Comparison of ENCODE assay signal across 7 cellular contexts in genomic region chr1:221978631-221979334, GRCh38.
DNase-seq lines count a peak whose midpoint lies in the region; ATAC-seq and TF ChIP-seq lines count a peak whose summit lies in the region.
"Not testable (repeated sequence)": the region's sequence is repeated elsewhere in the genome, so short reads cannot be mapped to it uniquely, and the experiment has no call there.

No MANE protein-coding gene starts in this region.

- peak; percentile 58 for ATAC-seq in WTC11

- TF ChIP-seq CTCF in Loucy (conservative IDR thresholded peaks at IDR 0.05; ENCODE audit: low read length); WTC11 (IDR thresholded peaks at IDR 0.05); endodermal cell (conservative IDR thresholded peaks at IDR 0.05): not testable (repeated sequence)

- H3K27me3 Mint-ChIP-seq in WTC11 (ENCODE audit: low read depth); endodermal cell (ENCODE audit: insufficient read depth): not testable (repeated sequence)

- peak; percentile 21 for DNase-seq in COLO829 (ENCODE audit: low spot score)
- DNase-seq in WTC11 (ENCODE audit: low spot score), result peak; percentile 25
- peak; percentile 89 for DNase-seq in endodermal cell

- 73 to 80% methylated on average over 2 to 8 of the region's 9 CpGs for WGBS in endodermal cell (ENCODE audit: insufficient coverage in 1 of 2, insufficient read length in 1 of 2), 2 experiments

- H3K4me1 ChIP-seq in ES-I3 (ENCODE audit: insufficient read depth, low read length), result peaks cover 21% of the 10 kb centered on the region
- not testable (repeated sequence) for H3K4me1 ChIP-seq in HUES48 (ENCODE audit: control insufficient read depth, insufficient read depth, low read length); Loucy (ENCODE audit: insufficient read depth, low read length, poor library complexity, severe bottlenecking); endodermal cell (ENCODE audit: control insufficient read depth, insufficient read depth, low read length)
- H3K4me1 ChIP-seq in iPS-18a (ENCODE audit: control insufficient read depth, low read depth, low read length), result peaks cover 14% of the 10 kb centered on the region

- POLR2A ChIA-PET in WTC11 (lab: Charles Lee), result not testable (repeated sequence)

- not testable (repeated sequence) for H3K9me2 ChIP-seq in Loucy (replicated peaks; ENCODE audit: low read depth, low read length)

- CTCF ChIA-PET in WTC11 (lab: Charles Lee), result interaction anchor here (0.6 to 1.8 kb wide), 8 partner anchors 13 to 263 kb away, joined by 3 to 10 read pairs (median 4); partner anchors contain the start of gene DUSP10

- H3K9ac ChIP-seq in ES-I3 (ENCODE audit: low read depth, low read length) (peak overlapping the region; percentile 70), Loucy (ENCODE audit: low read depth, low read length, poor library complexity, severe bottlenecking) (peak overlapping the region; percentile 10)
- not testable (repeated sequence) for H3K9ac ChIP-seq in HUES48 (ENCODE audit: low read depth, low read length); endodermal cell (ENCODE audit: extremely low read depth, low read length, poor library complexity, severe bottlenecking); iPS-18a (ENCODE audit: low read length)

- H3F3A ChIP-seq in Loucy (ENCODE audit: low read depth), result not testable (repeated sequence)

- H3K36me3 ChIP-seq in ES-I3 (ENCODE audit: insufficient read depth, low read length); HUES48 (ENCODE audit: control insufficient read depth, insufficient read depth, low read length); Loucy (ENCODE audit: insufficient read depth, low read length); iPS-18a (ENCODE audit: control insufficient read depth, low read depth, low read length): not testable (repeated sequence)
- peaks cover 21% of the 10 kb centered on the region for H3K36me3 ChIP-seq in endodermal cell (ENCODE audit: control insufficient read depth, insufficient read depth, low read length)

- H3K79me2 ChIP-seq in Loucy (ENCODE audit: insufficient read depth, low read length), result not testable (repeated sequence)

- peak overlapping the region; percentile 14 for H3K4me2 ChIP-seq in Loucy (ENCODE audit: low read depth, low read length, poor library complexity, severe bottlenecking)

- H3K4me3 Mint-ChIP-seq in WTC11, result 0 out of 2 replicates have a peak overlapping the region, but pooled peaks have one; percentile 8
- H3K4me3 Mint-ChIP-seq in endodermal cell, result not testable (repeated sequence)

- H3K27me3 ChIP-seq in HUES48 (ENCODE audit: control insufficient read depth, insufficient read depth, low read length); Loucy (ENCODE audit: insufficient read depth, low read length, poor library complexity, severe bottlenecking); endodermal cell (ENCODE audit: control insufficient read depth, insufficient read depth, low read length, poor library complexity, severe bottlenecking); iPS-18a (ENCODE audit: control insufficient read depth, insufficient read depth, low read length): not testable (repeated sequence)

- peaks cover 62% of the 10 kb centered on the region for H3K4me1 Mint-ChIP-seq in WTC11
- H3K4me1 Mint-ChIP-seq in endodermal cell, result peaks cover 62% of the 10 kb centered on the region

- H4K20me1 ChIP-seq in Loucy (ENCODE audit: insufficient read depth, low read length, poor library complexity, severe bottlenecking), result not testable (repeated sequence)

- H3K36me3 Mint-ChIP-seq in WTC11 (peaks cover 11% of the 10 kb centered on the region; the same call in 1 of the 2 replicates), endodermal cell (ENCODE audit: low read depth) (peaks cover 54% of the 10 kb centered on the region)

- not testable (repeated sequence) for H3K4me3 ChIP-seq in HUES48 (ENCODE audit: low read depth, low read length); Loucy (ENCODE audit: low read length, poor library complexity, severe bottlenecking); endodermal cell (ENCODE audit: low read length); iPS-18a (ENCODE audit: low read length)

- H3K27ac ChIP-seq in HUES48 (ENCODE audit: low read depth, low read length) (peak overlapping the region; percentile 72), iPS-18a (ENCODE audit: low read length) (peak overlapping the region; percentile 13)
- H3K27ac ChIP-seq in endodermal cell (ENCODE audit: low read depth, low read length), result not testable (repeated sequence)

- H3K9me3 Mint-ChIP-seq in WTC11, result peaks cover 13% of the 10 kb centered on the region
- H3K9me3 Mint-ChIP-seq in endodermal cell, result not testable (repeated sequence)

- peak overlapping the region; percentile 81 for H3K27ac Mint-ChIP-seq in WTC11
- H3K27ac Mint-ChIP-seq in endodermal cell, result peak overlapping the region; percentile 97

- H2AFZ ChIP-seq in Loucy (ENCODE audit: low read length), result 0 out of 2 replicates have a peak overlapping the region, but pooled peaks have one; percentile 11

- not testable (repeated sequence) for H3K9me3 ChIP-seq in ES-I3 (ENCODE audit: control insufficient read depth, insufficient read depth, low read length); HUES48 (ENCODE audit: control insufficient read depth, insufficient read depth, low read length); Loucy (ENCODE audit: insufficient read depth, low read depth, low read length); endodermal cell (ENCODE audit: control insufficient read depth, low read length); iPS-18a (ENCODE audit: control insufficient read depth, low read depth, low read length)

TF ChIP-seq in WTC11, 78 proteins besides CTCF, POLR2A, EP300 and RAD21:
- peak; percentile 49; the same call in 1 of the 2 replicates for TF ChIP-seq TEAD1 (CRISPR knock-in tag; IDR thresholded peaks at IDR 0.05)

Comparison
In these comparisons a context has a peak if more than half of its experiments do, and no peak if none do; other contexts are left out.
1. DNase-seq: peak in every context shown above with its lines; median percentile 89 in endodermal cell; 25 in WTC11; 21 in COLO829.